ENCODE assay signal across 23 cellular contexts in genomic region chr2:45720210-45720609, GRCh38.
"Had no signal": no experiment of that assay in that cellular context is flagged by ENCODE, and none has a peak within 500 bp of the region (broad histone marks: within the 10 kb centered on the region; RNA-seq: fewer than 3 reads in every experiment).

No MANE protein-coding gene starts in this region.

- H3K27me3 Mint-ChIP-seq: activated CD4-positive, alpha-beta T cell treated with anti-CD3 and anti-CD28 coated beads for 36 hours had no signal

- H3K27me3 ChIP-seq: esophagus squamous epithelium, neutrophil, ovary, suprapubic skin, tibial artery, upper lobe of right lung had no signal

- H3K36me3 Mint-ChIP-seq: activated naive CD4-positive, alpha-beta T cell treated with anti-CD3 and anti-CD28 coated beads, Interleukin-2, amount 50 U/mL, for 72 hours; stimulated activated effector memory CD8-positive, alpha-beta T cell treated with anti-CD3 and anti-CD28 coated beads, Interleukin-12 subunit alpha, Interleukin-12 subunit beta, amount 100 ng/mL, for 72 hours had no signal

- ATAC-seq: activated CD4-positive, alpha-beta T cell treated with anti-CD3 and anti-CD28 coated beads for 36 hours; activated naive CD4-positive, alpha-beta T cell treated with anti-CD3 and anti-CD28 coated beads, Interleukin-2, amount 50 U/mL, for 72 hours; activated T-cell treated with anti-CD3 and anti-CD28 coated beads, Interleukin-2, amount 50 U/mL, for 72 hours; sciatic nerve; stimulated activated effector memory CD8-positive, alpha-beta T cell treated with anti-CD3 and anti-CD28 coated beads, Interleukin-12 subunit alpha, Interleukin-12 subunit beta, amount 100 ng/mL, for 72 hours; upper lobe of right lung had no signal

- H3K27ac Mint-ChIP-seq: activated CD4-positive, alpha-beta T cell treated with anti-CD3 and anti-CD28 coated beads for 36 hours; activated naive CD4-positive, alpha-beta T cell treated with anti-CD3 and anti-CD28 coated beads, Interleukin-2, amount 50 U/mL, for 72 hours; activated T-cell treated with anti-CD3 and anti-CD28 coated beads, Interleukin-2, amount 50 U/mL, for 72 hours; nephron progenitor cell; stimulated activated effector memory CD8-positive, alpha-beta T cell treated with anti-CD3 and anti-CD28 coated beads, Interleukin-12 subunit alpha, Interleukin-12 subunit beta, amount 100 ng/mL, for 72 hours; T-helper 2 cell treated with Interferon-gamma antibody and Interleukin-4, amounts not matched to agents 5 μg/mL and 100 μg/mL, for 36 hours had no signal

- H3K4me3 Mint-ChIP-seq: activated CD4-positive, alpha-beta T cell treated with anti-CD3 and anti-CD28 coated beads for 36 hours; activated T-cell treated with anti-CD3 and anti-CD28 coated beads, Interleukin-2, amount 50 U/mL, for 72 hours; nephron progenitor cell; stimulated activated effector memory CD8-positive, alpha-beta T cell treated with anti-CD3 and anti-CD28 coated beads, Interleukin-12 subunit alpha, Interleukin-12 subunit beta, amount 100 ng/mL, for 72 hours; T-helper 2 cell treated with Interferon-gamma antibody and Interleukin-4, amounts not matched to agents 5 μg/mL and 100 μg/mL, for 36 hours had no signal

- H3K9me3 Mint-ChIP-seq: activated T-cell treated with anti-CD3 and anti-CD28 coated beads, Interleukin-2, amount 50 U/mL, for 72 hours; nephron progenitor cell; T-helper 2 cell treated with Interferon-gamma antibody and Interleukin-4, amounts not matched to agents 5 μg/mL and 100 μg/mL, for 36 hours had no signal

- H3K27ac ChIP-seq: epithelial cell of prostate, esophagus squamous epithelium, left ventricle myocardium inferior, neutrophil, ovary, skin epidermis, suprapubic skin, tibial artery, upper lobe of right lung had no signal

- DNase-seq: activated CD4-positive, alpha-beta T cell treated with anti-CD3 and anti-CD28 coated beads for 36 hours; activated CD4-positive, alpha-beta T cell treated with anti-CD3 and anti-CD28 coated beads, Interleukin-2, amount 50 U/mL, for 4 hours; activated CD4-positive, CD25-positive, alpha-beta regulatory T cell; activated naive CD4-positive, alpha-beta T cell; activated T-cell treated with anti-CD3 and anti-CD28 coated beads for 4 hours; activated T-cell treated with anti-CD3 and anti-CD28 coated beads, Interleukin-2, amount 50 U/mL, for 72 hours; dermis blood vessel endothelial cell; effector CD4-positive, alpha-beta T cell; esophagus squamous epithelium; left ventricle myocardium inferior; nephron progenitor cell; ovary; stimulated activated CD4-positive, alpha-beta T cell treated with anti-CD3 and anti-CD28 coated beads, Interleukin-4, amount 100 ng/mL, for 24 hours; tibial artery; upper lobe of right lung had no signal
